ENCODE assay signal across 14 cellular contexts in genomic region chr3:49780080-49780967, GRCh38. TPM values are rescaled to one million over a fixed set of nuclear protein-coding genes. Genes with fewer than 3 reads are reported as not detected.
A peak's percentile ranks its signal among the peaks of the same experiment; 100 is the strongest.
DNase-seq lines count a peak whose midpoint lies in the region; ATAC-seq and TF ChIP-seq lines count a peak whose summit lies in the region.
"Had no signal": no experiment of that assay in that cellular context is flagged by ENCODE, and none has a peak within 500 bp of the region (broad histone marks: within the 10 kb centered on the region; RNA-seq: fewer than 3 reads in every experiment).

No MANE protein-coding gene starts in this region.

- POLR2A ChIA-PET in WTC11 (lab: Charles Lee) = no interaction called here

- H3K4me2 ChIP-seq in DND-41 (ENCODE audit: insufficient read depth, low read length) = peak overlapping the region; percentile 10; the same call in 1 of the 2 replicates

- H3K4me1 Mint-ChIP-seq in WTC11 (peaks cover 4% of the 10 kb centered on the region), progenitor cell of endocrine pancreas (ENCODE audit: low read depth) (peaks cover 5% of the 10 kb centered on the region)

- H3K4me3 Mint-ChIP-seq in WTC11 (no peak overlapping the region), progenitor cell of endocrine pancreas (ENCODE audit: low read depth) (no peak overlapping the region)

- peaks cover 34% of the 10 kb centered on the region for H3K4me1 ChIP-seq in DND-41 (ENCODE audit: insufficient read depth, low read length)

- no peak overlapping the region for H3K9ac ChIP-seq in DND-41 (ENCODE audit: low read depth, low read length)

- no peak overlapping the region for H3K4me3 ChIP-seq in DND-41 (ENCODE audit: low read depth in 1 of 2, low read length in 2 of 2)

- H3K79me2 ChIP-seq in DND-41 (ENCODE audit: insufficient read depth, low read length) = peaks cover 98% of the 10 kb centered on the region

- H3K27me3 ChIP-seq in DND-41 (ENCODE audit: insufficient read depth, low read length, poor library complexity) = no peaks in the 10 kb centered on the region

- H3K36me3 Mint-ChIP-seq in WTC11 = peaks cover 18% of the 10 kb centered on the region
- peaks cover 9% of the 10 kb centered on the region for H3K36me3 Mint-ChIP-seq in progenitor cell of endocrine pancreas (ENCODE audit: insufficient read depth)

- no peak overlapping the region for H3K27ac ChIP-seq in DND-41 (ENCODE audit: low read length)

- no peak for TF ChIP-seq CTCF in DND-41 (IDR thresholded peaks at IDR 0.05; ENCODE audit: borderline replicate concordance, extremely low read depth, low read length, poor library complexity, severe bottlenecking)
- no peak for TF ChIP-seq CTCF in WTC11 (IDR thresholded peaks at IDR 0.05)
- TF ChIP-seq CTCF in progenitor cell of endocrine pancreas (IDR thresholded peaks at IDR 0.05; ENCODE audit: unreplicated experiment) = no peak

- no peaks in the 10 kb centered on the region for H3K9me3 ChIP-seq in DND-41 (ENCODE audit: insufficient read depth, low read length, severe bottlenecking)

- no peak overlapping the region for H2AFZ ChIP-seq in DND-41 (ENCODE audit: low read depth, low read length)

- H3K27ac Mint-ChIP-seq in WTC11 = peak overlapping the region; percentile 5
- H3K27ac Mint-ChIP-seq in progenitor cell of endocrine pancreas = peak overlapping the region; percentile 60

- H4K20me1 ChIP-seq in DND-41 (ENCODE audit: insufficient read depth, low read length) = peaks cover 34% of the 10 kb centered on the region

- no peak for DNase-seq in DND-41
- no peak for DNase-seq in WTC11 (ENCODE audit: low spot score)
- no peak for DNase-seq in left colon
- no peak for DNase-seq in progenitor cell of endocrine pancreas (ENCODE audit: low spot score, unreplicated experiment)
- DNase-seq in occipital lobe (lab: John Stamatoyannopoulos, UW) = no peak
- DNase-seq in left lobe of liver (ENCODE audit: low spot score) = no peak
- DNase-seq: activated naive CD4-positive, alpha-beta T cell treated with anti-CD3 and anti-CD28 coated beads, Interleukin-2, amount 50 U/mL, for 16 hours; dermis blood vessel endothelial cell; Karpas-422; mammary epithelial cell; NCI-H2029 treated with DMSO at 0.1 percent for 48 hours; NCI-H774; T1000 had no signal

- H3K9me3 Mint-ChIP-seq in WTC11 = no peaks in the 10 kb centered on the region
- H3K9me3 Mint-ChIP-seq in progenitor cell of endocrine pancreas (ENCODE audit: low read depth) = no peaks in the 10 kb centered on the region

- peaks cover 54% of the 10 kb centered on the region for H3K36me3 ChIP-seq in DND-41 (ENCODE audit: insufficient read depth, low read length)

- intact Hi-C loops in left colon (cut with DNase I, micrococcal nuclease) = no loop called here

- H3K27me3 Mint-ChIP-seq in WTC11 (ENCODE audit: low read depth) = no peaks in the 10 kb centered on the region
- H3K27me3 Mint-ChIP-seq in progenitor cell of endocrine pancreas = no peaks in the 10 kb centered on the region

- CTCF ChIA-PET in WTC11 (lab: Charles Lee) = no interaction called here

- ATAC-seq in DND-41 (ENCODE audit: insufficient read depth, low read depth) = no peak
- no peak for ATAC-seq in WTC11
- peak; percentile 86 for ATAC-seq in left colon
- ATAC-seq in GM21423 (IDR thresholded peaks at IDR 0.05; ENCODE audit: unreplicated experiment) = no peak
- ATAC-seq in left lobe of liver = no peak

TF ChIP-seq in WTC11, 78 proteins besides CTCF, POLR2A, EP300 and RAD21:
- TF ChIP-seq NR3C1 (CRISPR knock-in tag; conservative IDR thresholded peaks at IDR 0.05; ENCODE audit: low read depth) = no peak
- TF ChIP-seq OVOL2 (CRISPR knock-in tag; IDR thresholded peaks at IDR 0.05; ENCODE audit: borderline replicate concordance) = no peak
- TF ChIP-seq HMGA2 (CRISPR knock-in tag; IDR thresholded peaks at IDR 0.05) = no peak
- TF ChIP-seq PREB (CRISPR knock-in tag; IDR thresholded peaks at IDR 0.05; ENCODE audit: borderline replicate concordance) = no peak
- no peak for TF ChIP-seq ETV6 (CRISPR knock-in tag; IDR thresholded peaks at IDR 0.05)
- TF ChIP-seq CDX4 (CRISPR knock-in tag; IDR thresholded peaks at IDR 0.05; ENCODE audit: borderline replicate concordance) = no peak
- no peak for TF ChIP-seq RORB (CRISPR knock-in tag; IDR thresholded peaks at IDR 0.05)
- no peak for TF ChIP-seq ZNF138 (CRISPR knock-in tag; conservative IDR thresholded peaks at IDR 0.05)
- TF ChIP-seq ELF4 (CRISPR knock-in tag; IDR thresholded peaks at IDR 0.05; ENCODE audit: low read depth) = no peak
- TF ChIP-seq TP53 (CRISPR knock-in tag; IDR thresholded peaks at IDR 0.05) = no peak
- no peak for TF ChIP-seq ZNF263 (CRISPR knock-in tag; IDR thresholded peaks at IDR 0.05; ENCODE audit: low read depth)

RNA-seq across cellular contexts. Expression of gene IP6K1, which starts 6.0 kb away (rescaled TPM):
- total RNA-seq in WTC11 (2021) (29.2 to 32.2 TPM (median 32.2 TPM) in 3 replicates), left colon (10 to 100 TPM; 29.2 to 36.9 TPM), progenitor cell of endocrine pancreas (43.4 and 46.3 TPM in 2 replicates), occipital lobe (70.3 TPM), left lobe of liver (14.6 TPM)

RNA-seq across cellular contexts. Expression of gene CDHR4, which starts 19.3 kb away (rescaled TPM):
- total RNA-seq in WTC11 (2021) = 0.17 to 0.69 TPM (median 0.39 TPM) in 3 replicates
- under 1 TPM in 1 of 2 donors, not detected in 1; 0.20 TPM for total RNA-seq in left colon
- total RNA-seq in progenitor cell of endocrine pancreas = not detected in 2 replicates
- not detected for total RNA-seq in occipital lobe
- not detected for total RNA-seq in left lobe of liver
- total RNA-seq: dermis blood vessel endothelial cell had no signal

RNA-seq across cellular contexts. Expression of gene INKA1, which starts 22.7 kb away (rescaled TPM):
- total RNA-seq in WTC11 (2021) (1.4 to 2.0 TPM (median 1.5 TPM) in 3 replicates), left colon (1 to 10 TPM in 1 of 2 donors, under 1 TPM in 1; 0.27 to 2.0 TPM), progenitor cell of endocrine pancreas (not detected in 2 replicates), occipital lobe (12.3 TPM), left lobe of liver (0.63 TPM)

RNA-seq across cellular contexts. Expression of gene UBA7, which starts 33.4 kb away (rescaled TPM):
- total RNA-seq in WTC11 (2021) (1.2 to 1.9 TPM (median 1.6 TPM) in 3 replicates), left colon (100 to 1,000 TPM in 1 of 2 donors, 10 to 100 TPM in 1; 71.6 to 102 TPM), progenitor cell of endocrine pancreas (1.2 and 2.2 TPM in 2 replicates), occipital lobe (3.4 TPM), left lobe of liver (33.2 TPM)

RNA-seq across cellular contexts. Expression of gene GMPPB, which starts 56.6 kb away (rescaled TPM):
- total RNA-seq in WTC11 (2021) (23.7 to 28.7 TPM (median 28.0 TPM) in 3 replicates), left colon (10 to 100 TPM; 54.2 to 78.4 TPM), progenitor cell of endocrine pancreas (31.2 and 34.3 TPM in 2 replicates), occipital lobe (10.6 TPM), left lobe of liver (38.0 TPM)
